ENCODE assay signal across 15 cellular contexts in the genomic region with DNA sequence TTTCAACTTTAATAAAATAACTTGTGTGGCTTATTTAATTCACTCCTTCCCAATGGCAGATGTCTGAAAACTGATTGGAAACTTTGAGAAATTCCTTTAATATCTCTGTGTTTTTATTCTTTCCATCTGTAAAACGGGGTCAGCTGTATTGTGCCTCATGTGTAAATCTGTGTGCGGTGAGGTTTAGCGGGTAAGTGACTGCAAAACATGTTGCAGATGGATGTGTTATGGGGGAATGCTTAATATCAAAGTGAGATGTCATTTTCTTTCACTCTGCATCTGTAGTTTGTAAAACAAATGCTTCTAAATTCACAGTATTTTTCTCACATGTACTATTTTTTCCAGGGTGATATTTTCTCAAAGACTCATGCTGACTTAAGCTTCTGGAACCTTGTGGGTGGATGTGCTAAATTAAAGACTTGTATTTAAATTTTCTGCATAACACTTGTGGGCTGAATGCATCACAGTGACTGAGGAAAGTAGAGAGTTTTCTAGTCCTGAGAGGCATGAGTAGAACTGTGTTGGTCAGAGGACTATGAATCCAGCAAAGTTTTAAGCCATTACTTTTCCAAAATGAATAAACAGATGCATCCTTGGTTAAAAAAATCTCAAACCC.
DNase-seq lines count a peak whose midpoint lies in the region; ATAC-seq and TF ChIP-seq lines count a peak whose summit lies in the region.
"Had no signal": no experiment of that assay in that cellular context is flagged by ENCODE, and none has a peak within 500 bp of the region (broad histone marks: within the 10 kb centered on the region; RNA-seq: fewer than 3 reads in every experiment).

No MANE protein-coding gene starts in this region.

- intact Hi-C loops in mammary epithelial cell (cut with micrococcal nuclease): no loop called here

- H3K4me3 ChIP-seq in mammary epithelial cell (replicated peaks in 1 of 3; ENCODE audit: insufficient read depth in 1 of 3, low read depth in 2 of 3, low read length in 3 of 3): no peak overlapping the region
- H3K4me3 ChIP-seq: BLaER1 treated with 17β-estradiol and CSF1 and Interleukin-3, amounts not matched to agents 10 nM and 100 nM had no signal

- peaks cover 24% of the 10 kb centered on the region for H3K4me1 ChIP-seq in mammary epithelial cell (ENCODE audit: insufficient read depth, low read length)

- no peaks in the 10 kb centered on the region for H3K9me3 ChIP-seq in mammary epithelial cell (replicated peaks; ENCODE audit: insufficient read depth, low read length)

- ATAC-seq in activated T-cell treated with anti-CD3 and anti-CD28 coated beads, Interleukin-2, amount 50 U/mL, for 4 hours: peak; percentile 46 to 67
- peak; percentile 73 for ATAC-seq in activated T-helper 17 cell treated with anti-CD3 and anti-CD28 coated beads, Interleukin-2, amount 50 U/mL, for 72 hours (replicated peaks)
- no peak for ATAC-seq in GM18519 (IDR thresholded peaks at IDR 0.05; ENCODE audit: low FRiP score, unreplicated experiment)

- H3K27ac Mint-ChIP-seq in activated T-cell treated with anti-CD3 and anti-CD28 coated beads, Interleukin-2, amount 50 U/mL, for 24 hours: no peak overlapping the region
- no peak overlapping the region for H3K27ac Mint-ChIP-seq in activated T-helper 17 cell treated with anti-CD3 and anti-CD28 coated beads, Interleukin-2, amount 50 U/mL, for 72 hours

- H3K27ac ChIP-seq in mammary epithelial cell (ENCODE audit: insufficient read depth, low read depth, low read length): no peak overlapping the region
- H3K27ac ChIP-seq: BLaER1 treated with 17β-estradiol and CSF1 and Interleukin-3, amounts not matched to agents 10 nM and 100 nM had no signal

- BruUV-seq in mammary epithelial cell (replicated peaks; lab: Mats Ljungman, UMichigan): no TSS peak

- H3K36me3 Mint-ChIP-seq in activated T-cell treated with anti-CD3 and anti-CD28 coated beads, Interleukin-2, amount 50 U/mL, for 4 hours (ENCODE audit: insufficient read depth): no peaks in the 10 kb centered on the region
- H3K36me3 Mint-ChIP-seq in activated T-cell treated with anti-CD3 and anti-CD28 coated beads, Interleukin-2, amount 50 U/mL, for 24 hours (ENCODE audit: low read depth): peaks cover 9% of the 10 kb centered on the region
- H3K36me3 Mint-ChIP-seq in activated T-helper 17 cell treated with anti-CD3 and anti-CD28 coated beads, Interleukin-2, amount 50 U/mL, for 72 hours (ENCODE audit: low read depth): no peaks in the 10 kb centered on the region

- H3K4me2 ChIP-seq in mammary epithelial cell (ENCODE audit: insufficient read depth, low read depth, low read length): no peak overlapping the region
- H3K4me2 ChIP-seq: BLaER1 treated with 17β-estradiol and CSF1 and Interleukin-3, amounts not matched to agents 10 nM and 100 nM had no signal

- DNase-seq in activated T-cell treated with anti-CD3 and anti-CD28 coated beads, Interleukin-2, amount 50 U/mL, for 4 hours: no peak
- DNase-seq in activated T-cell treated with anti-CD3 and anti-CD28 coated beads, Interleukin-2, amount 50 U/mL, for 24 hours: no peak
- DNase-seq in inferior parietal cortex (ENCODE audit: extremely low spot score) (peak; percentile 51), NCI-H526 (lab: John Stamatoyannopoulos, UW) (no peak), retina (no peak), mammary epithelial cell (no peak)
- DNase-seq: DMS79 treated with DMSO at 0.1 percent for 48 hours, KBM-7, MV-4-11, NCI-H1417 treated with DMSO at 0.1 percent for 48 hours, NCI-H2029 treated with DMSO at 0.1 percent for 48 hours, NCI-H774 had no signal

- H3K36me3 ChIP-seq in mammary epithelial cell (ENCODE audit: insufficient read depth, low read length): no peaks in the 10 kb centered on the region
- H3K36me3 ChIP-seq: BLaER1 treated with 17β-estradiol and CSF1 and Interleukin-3, amounts not matched to agents 10 nM and 100 nM had no signal

- H2AFZ ChIP-seq in mammary epithelial cell (ENCODE audit: low read depth, low read length): no peak overlapping the region

- in situ Hi-C loops in mammary epithelial cell (cut with MboI; ENCODE audit: low sequenced_read_pairs in 2 of 2): no loop called here

- H3K9ac ChIP-seq in mammary epithelial cell (ENCODE audit: insufficient read depth, low read length): no peak overlapping the region
- H3K9ac ChIP-seq: BLaER1 treated with 17β-estradiol and CSF1 and Interleukin-3, amounts not matched to agents 10 nM and 100 nM had no signal

- 100% methylated on average over 3 of the region's 3 CpGs for WGBS in mammary epithelial cell (ENCODE audit: low coverage, missing lambda C conversion rate)

- no peak overlapping the region for H3K4me3 Mint-ChIP-seq in activated T-cell treated with anti-CD3 and anti-CD28 coated beads, Interleukin-2, amount 50 U/mL, for 4 hours
- no peak overlapping the region for H3K4me3 Mint-ChIP-seq in activated T-cell treated with anti-CD3 and anti-CD28 coated beads, Interleukin-2, amount 50 U/mL, for 24 hours
- H3K4me3 Mint-ChIP-seq in activated T-helper 17 cell treated with anti-CD3 and anti-CD28 coated beads, Interleukin-2, amount 50 U/mL, for 72 hours: no peak overlapping the region

- peaks cover 23% of the 10 kb centered on the region for H3K9me3 Mint-ChIP-seq in activated T-cell treated with anti-CD3 and anti-CD28 coated beads, Interleukin-2, amount 50 U/mL, for 4 hours
- peaks cover 23% of the 10 kb centered on the region for H3K9me3 Mint-ChIP-seq in activated T-cell treated with anti-CD3 and anti-CD28 coated beads, Interleukin-2, amount 50 U/mL, for 24 hours
- peaks cover 12% of the 10 kb centered on the region for H3K9me3 Mint-ChIP-seq in activated T-helper 17 cell treated with anti-CD3 and anti-CD28 coated beads, Interleukin-2, amount 50 U/mL, for 72 hours

- H3K27me3 Mint-ChIP-seq in activated T-cell treated with anti-CD3 and anti-CD28 coated beads, Interleukin-2, amount 50 U/mL, for 4 hours (ENCODE audit: low read depth): no peaks in the 10 kb centered on the region
- H3K27me3 Mint-ChIP-seq in activated T-cell treated with anti-CD3 and anti-CD28 coated beads, Interleukin-2, amount 50 U/mL, for 24 hours: no peaks in the 10 kb centered on the region
- H3K27me3 Mint-ChIP-seq in activated T-helper 17 cell treated with anti-CD3 and anti-CD28 coated beads, Interleukin-2, amount 50 U/mL, for 72 hours: no peaks in the 10 kb centered on the region

- H4K20me1 ChIP-seq in mammary epithelial cell (ENCODE audit: insufficient read depth, low read length): no peaks in the 10 kb centered on the region
- H4K20me1 ChIP-seq: BLaER1 treated with 17β-estradiol and CSF1 and Interleukin-3, amounts not matched to agents 10 nM and 100 nM had no signal

- dilution Hi-C loops in mammary epithelial cell (cut with HindIII; ENCODE audit: low sequenced_read_pairs): no loop called here

- no peaks in the 10 kb centered on the region for H3K27me3 ChIP-seq in mammary epithelial cell (ENCODE audit: insufficient read depth, low read length)
- H3K27me3 ChIP-seq: BLaER1 treated with 17β-estradiol and CSF1 and Interleukin-3, amounts not matched to agents 10 nM and 100 nM had no signal

- CTCF ChIA-PET in mammary epithelial cell (lab: Charles Lee; ENCODE audit: low non-redundant PET): no interaction called here

- no peaks in the 10 kb centered on the region for H3K79me2 ChIP-seq in mammary epithelial cell (ENCODE audit: insufficient read depth, low read length)

- TF ChIP-seq CTCF in mammary epithelial cell (conservative IDR thresholded peaks at IDR 0.05 in 1 of 2, IDR thresholded peaks at IDR 0.05 in 1 of 2; ENCODE audit: extremely low read depth in 1 of 2, insufficient read depth in 1 of 2, low read depth in 1 of 2, low read length in 2 of 2): no peak

- H3K4me1 Mint-ChIP-seq in activated T-cell treated with anti-CD3 and anti-CD28 coated beads, Interleukin-2, amount 50 U/mL, for 4 hours (ENCODE audit: low read depth): peaks cover 6% of the 10 kb centered on the region
- peaks cover 20% of the 10 kb centered on the region for H3K4me1 Mint-ChIP-seq in activated T-cell treated with anti-CD3 and anti-CD28 coated beads, Interleukin-2, amount 50 U/mL, for 24 hours (ENCODE audit: low read depth)
- H3K4me1 Mint-ChIP-seq in activated T-helper 17 cell treated with anti-CD3 and anti-CD28 coated beads, Interleukin-2, amount 50 U/mL, for 72 hours: no peaks in the 10 kb centered on the region
